In the genomic region with DNA sequence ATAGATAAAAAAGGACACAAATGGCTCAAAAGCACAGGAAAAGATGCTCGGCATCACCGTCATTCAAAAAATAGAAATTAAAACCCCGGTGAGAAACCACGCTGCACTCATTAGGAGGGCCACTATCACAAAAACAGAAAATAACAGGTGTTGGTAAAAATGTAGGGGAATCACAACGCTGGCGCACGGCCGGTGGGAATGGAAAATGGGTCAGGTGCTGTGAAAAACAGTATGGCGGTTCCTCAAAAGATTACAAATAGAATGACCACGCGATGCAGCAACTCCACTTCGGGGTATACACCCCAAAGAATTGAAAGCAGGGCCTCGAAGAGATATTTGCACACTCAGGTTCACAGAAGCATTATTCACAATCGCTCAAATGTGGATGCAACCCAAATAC, we compare ENCODE assay signal across 15 cellular contexts. TPM values are rescaled to one million over a fixed set of nuclear protein-coding genes. Genes with fewer than 3 reads are reported as not detected.
DNase-seq lines count a peak whose midpoint lies in the region; ATAC-seq and TF ChIP-seq lines count a peak whose summit lies in the region.
"Had no signal": no experiment of that assay in that cellular context is flagged by ENCODE, and none has a peak within 500 bp of the region (broad histone marks: within the 10 kb centered on the region; RNA-seq: fewer than 3 reads in every experiment).

No MANE protein-coding gene starts in this region.

- no peaks in the 10 kb centered on the region for H3K9me3 Mint-ChIP-seq in T-helper 1 cell treated with Interleukin-12 subunit alpha and Interleukin-12 subunit beta and Interleukin-4 antibody, amounts not matched to agents 30 μg/mL and 1 μg/mL, for 36 hours
- H3K9me3 Mint-ChIP-seq in chondrocyte (ENCODE audit: low read depth): peaks cover 8% of the 10 kb centered on the region
- peaks cover 0 to 5% of the 10 kb centered on the region in 2 donors for H3K9me3 Mint-ChIP-seq in stimulated activated naive CD8-positive, alpha-beta T cell treated with anti-CD3 and anti-CD28 coated beads, Interleukin-15, amount 100 ng/mL, for 72 hours

- DNase-seq in T-helper 1 cell: no peak
- DNase-seq in chondrocyte (ENCODE audit: low spot score): peak; percentile 7
- DNase-seq in sciatic nerve (ENCODE audit: low spot score): peak; percentile 21
- peak; percentile 22 for DNase-seq in ureter (ENCODE audit: low spot score)
- DNase-seq in NCI-H1930 (lab: John Stamatoyannopoulos, UW): no peak
- DNase-seq in stimulated activated naive CD8-positive, alpha-beta T cell treated with anti-CD3 and anti-CD28 coated beads, Interleukin-15, amount 100 ng/mL, for 72 hours: no peak
- DNase-seq: CD4-positive, alpha-beta memory T cell; DMS79 treated with DMSO at 0.1 percent for 48 hours; GF-D8; GOT3; H9; IMR-90 had no signal

- H3K27me3 Mint-ChIP-seq in T-helper 1 cell treated with Interleukin-12 subunit alpha and Interleukin-12 subunit beta and Interleukin-4 antibody, amounts not matched to agents 30 μg/mL and 1 μg/mL, for 36 hours (ENCODE audit: low read depth): peaks cover 36% of the 10 kb centered on the region
- H3K27me3 Mint-ChIP-seq in chondrocyte (ENCODE audit: low read depth): peaks cover 37% of the 10 kb centered on the region
- peaks cover 44% of the 10 kb centered on the region for H3K27me3 Mint-ChIP-seq in stimulated activated naive CD8-positive, alpha-beta T cell treated with anti-CD3 and anti-CD28 coated beads, Interleukin-15, amount 100 ng/mL, for 72 hours

- H3K27ac Mint-ChIP-seq in T-helper 1 cell treated with Interleukin-12 subunit alpha and Interleukin-12 subunit beta and Interleukin-4 antibody, amounts not matched to agents 30 μg/mL and 1 μg/mL, for 36 hours: peak overlapping the region; percentile 7
- no peak overlapping the region for H3K27ac Mint-ChIP-seq in chondrocyte (ENCODE audit: unreplicated experiment)
- H3K27ac Mint-ChIP-seq in stimulated activated naive CD8-positive, alpha-beta T cell treated with anti-CD3 and anti-CD28 coated beads, Interleukin-15, amount 100 ng/mL, for 72 hours: no peak overlapping the region
- H3K27ac Mint-ChIP-seq: CD14-positive monocyte; CD4-positive, alpha-beta memory T cell; H9 had no signal

- no peak for TF ChIP-seq CTCF in chondrocyte (IDR thresholded peaks at IDR 0.05)

- ATAC-seq in sciatic nerve: no peak
- ATAC-seq in HG02759 (IDR thresholded peaks at IDR 0.05; ENCODE audit: unreplicated experiment): no peak
- ATAC-seq in stimulated activated naive CD8-positive, alpha-beta T cell treated with anti-CD3 and anti-CD28 coated beads, Interleukin-15, amount 100 ng/mL, for 72 hours: no peak

- no peaks in the 10 kb centered on the region for H3K36me3 Mint-ChIP-seq in T-helper 1 cell treated with Interleukin-12 subunit alpha and Interleukin-12 subunit beta and Interleukin-4 antibody, amounts not matched to agents 30 μg/mL and 1 μg/mL, for 36 hours (ENCODE audit: low read depth)
- H3K36me3 Mint-ChIP-seq in chondrocyte (ENCODE audit: low read depth): peaks cover 2% of the 10 kb centered on the region
- H3K36me3 Mint-ChIP-seq: CD4-positive, alpha-beta memory T cell had no signal

- intact Hi-C loops in sciatic nerve (cut with DNase I): no loop called here

- H3K4me1 Mint-ChIP-seq in T-helper 1 cell treated with Interleukin-12 subunit alpha and Interleukin-12 subunit beta and Interleukin-4 antibody, amounts not matched to agents 30 μg/mL and 1 μg/mL, for 36 hours (ENCODE audit: low read depth): no peaks in the 10 kb centered on the region
- H3K4me1 Mint-ChIP-seq in chondrocyte (ENCODE audit: low read depth): no peaks in the 10 kb centered on the region
- no peaks in the 10 kb centered on the region for H3K4me1 Mint-ChIP-seq in stimulated activated naive CD8-positive, alpha-beta T cell treated with anti-CD3 and anti-CD28 coated beads, Interleukin-15, amount 100 ng/mL, for 72 hours
- H3K4me1 Mint-ChIP-seq: CD4-positive, alpha-beta memory T cell had no signal

- H3K4me3 Mint-ChIP-seq in T-helper 1 cell treated with Interleukin-12 subunit alpha and Interleukin-12 subunit beta and Interleukin-4 antibody, amounts not matched to agents 30 μg/mL and 1 μg/mL, for 36 hours: no peak overlapping the region
- H3K4me3 Mint-ChIP-seq in chondrocyte (ENCODE audit: unreplicated experiment): no peak overlapping the region
- no peak overlapping the region for H3K4me3 Mint-ChIP-seq in stimulated activated naive CD8-positive, alpha-beta T cell treated with anti-CD3 and anti-CD28 coated beads, Interleukin-15, amount 100 ng/mL, for 72 hours
- H3K4me3 Mint-ChIP-seq: CD14-positive monocyte; CD4-positive, alpha-beta memory T cell; H9 had no signal

RNA-seq across cellular contexts. Expression of gene NPEPL1, which starts 28.3 kb away (rescaled TPM):
- 10.2 to 32.8 TPM (median 31.3 TPM) in 3 replicates for total RNA-seq in chondrocyte
- total RNA-seq in sciatic nerve: 47.5 TPM
- total RNA-seq in ureter: 50.4 TPM

Comparison
In these comparisons a context has a peak if more than half of its experiments do, and no peak if none do; other contexts are left out.
1. DNase-seq: peak in chondrocyte (single experiment), sciatic nerve (single experiment) and ureter (single experiment); none in T-helper 1 cell (0 of 5), NCI-H1930 (0 of 2) and stimulated activated naive CD8-positive, alpha-beta T cell treated with anti-CD3 and anti-CD28 coated beads, Interleukin-15, amount 100 ng/mL, for 72 hours (0 of 2).